30 cellular contexts compared by ENCODE assay signal in the genomic region with DNA sequence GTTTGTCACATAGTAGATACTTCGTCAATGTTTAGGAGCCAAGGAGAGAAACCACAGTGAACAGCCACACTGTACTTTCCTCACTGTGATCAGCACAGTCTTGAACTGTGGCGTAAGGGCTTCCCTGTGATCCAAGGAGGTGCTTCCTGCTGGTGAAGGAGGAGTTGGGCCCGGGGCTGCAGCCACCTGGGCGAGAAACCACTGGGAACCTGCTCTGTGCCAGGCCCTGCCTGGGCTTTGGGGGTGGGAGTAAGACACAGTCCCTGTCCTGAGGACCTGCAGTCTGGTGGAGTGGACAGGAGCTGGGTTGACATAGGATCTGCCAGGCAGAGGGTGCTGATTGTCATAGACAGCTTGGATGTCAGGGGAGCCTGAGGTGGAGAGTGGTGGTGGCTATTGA.
"Had no signal": no experiment of that assay in that cellular context is flagged by ENCODE, and none has a peak within 500 bp of the region (broad histone marks: within the 10 kb centered on the region; RNA-seq: fewer than 3 reads in every experiment).

No MANE protein-coding gene starts in this region.

- H3K4me3 ChIP-seq: Peyer's patch, SJSA1 had no signal

- H3K9me3 Mint-ChIP-seq: activated CD4-positive, alpha-beta T cell treated with anti-CD3 and anti-CD28 coated beads, Interleukin-2, amount 10 ng/mL, durations not matched to agents 7 days and 5 days; activated naive CD4-positive, alpha-beta T cell treated with anti-CD3 and anti-CD28 coated beads, Interleukin-2, amount 10 ng/mL, durations not matched to agents 7 days and 5 days; activated naive CD8-positive, alpha-beta T cell treated with anti-CD3 and anti-CD28 coated beads, Interleukin-2, amount 50 U/mL, for 24 hours; activated T-cell treated with anti-CD3 and anti-CD28 coated beads, Interleukin-2, amount 50 U/mL, for 24 hours; activated T-helper 2 cell treated with anti-CD3 and anti-CD28 coated beads, Interferon-gamma antibody, Interleukin-2, Interleukin-4, amounts not matched to agents 10 μg/mL and 5 μg/mL and 100 μg/mL, durations not matched to agents 14 hours and 24 hours and 36 hours; T-helper 1 cell treated with Interleukin-12 subunit alpha and Interleukin-12 subunit beta and Interleukin-4 antibody, amounts not matched to agents 30 μg/mL and 1 μg/mL, for 36 hours; T-helper 2 cell treated with Interferon-gamma antibody and Interleukin-4, amounts not matched to agents 5 μg/mL and 100 μg/mL, for 36 hours had no signal

- H3K4me1 ChIP-seq: Peyer's patch had no signal

- H3K9ac ChIP-seq: SK-N-SH had no signal

- ATAC-seq: activated CD4-positive, alpha-beta T cell treated with anti-CD3 and anti-CD28 coated beads for 36 hours; activated CD8-positive, alpha-beta T cell treated with anti-CD3 and anti-CD28 coated beads, Interleukin-2, amount 10 ng/mL, durations not matched to agents 7 days and 5 days; activated naive CD8-positive, alpha-beta T cell treated with anti-CD3 and anti-CD28 coated beads, Interleukin-2, amount 50 U/mL, for 24 hours; PC-3 had no signal

- H3K36me3 ChIP-seq: Peyer's patch, SJSA1 had no signal

- H3K27ac ChIP-seq: Peyer's patch, SJSA1 had no signal

- H3K4me2 ChIP-seq: SK-N-SH had no signal

- FAIRE-seq: bronchial epithelial cell, TTC549 had no signal

- H3K27me3 ChIP-seq: Peyer's patch, SJSA1 had no signal

- H3K4me3 Mint-ChIP-seq: activated CD4-positive, alpha-beta T cell treated with anti-CD3 and anti-CD28 coated beads for 36 hours; activated CD4-positive, alpha-beta T cell treated with anti-CD3 and anti-CD28 coated beads, Interleukin-2, amount 10 ng/mL, durations not matched to agents 7 days and 5 days; activated CD8-positive, alpha-beta T cell treated with anti-CD3 and anti-CD28 coated beads, Interleukin-2, amount 10 ng/mL, durations not matched to agents 7 days and 5 days; activated naive CD4-positive, alpha-beta T cell treated with anti-CD3 and anti-CD28 coated beads, Interleukin-2, amount 10 ng/mL, durations not matched to agents 7 days and 5 days; activated naive CD8-positive, alpha-beta T cell; activated naive CD8-positive, alpha-beta T cell treated with anti-CD3 and anti-CD28 coated beads, Interleukin-2, amount 50 U/mL, for 24 hours; activated T-cell treated with anti-CD3 and anti-CD28 coated beads, Interleukin-2, amount 50 U/mL, for 24 hours; brain; T-helper 1 cell treated with Interleukin-12 subunit alpha and Interleukin-12 subunit beta and Interleukin-4 antibody, amounts not matched to agents 30 μg/mL and 1 μg/mL, for 36 hours; T-helper 2 cell treated with Interferon-gamma antibody and Interleukin-4, amounts not matched to agents 5 μg/mL and 100 μg/mL, for 36 hours had no signal

- H3K9me3 ChIP-seq: Peyer's patch, SJSA1, SK-N-SH had no signal

- H3K36me3 Mint-ChIP-seq: activated naive CD4-positive, alpha-beta T cell treated with anti-CD3 and anti-CD28 coated beads, Interleukin-2, amount 10 ng/mL, durations not matched to agents 7 days and 5 days; activated naive CD8-positive, alpha-beta T cell; brain had no signal

- DNase-seq: activated CD4-positive, alpha-beta T cell treated with anti-CD3 and anti-CD28 coated beads for 36 hours; activated CD4-positive, alpha-beta T cell treated with anti-CD3 and anti-CD28 coated beads, Interleukin-2, amount 10 ng/mL, durations not matched to agents 7 days and 5 days; activated CD4-positive, alpha-beta T cell treated with anti-CD3 and anti-CD28 coated beads, Interleukin-2, amount 50 U/mL, for 48 hours; activated CD8-positive, alpha-beta T cell treated with anti-CD3 and anti-CD28 coated beads, Interleukin-2, amount 10 ng/mL, durations not matched to agents 7 days and 5 days; activated naive CD4-positive, alpha-beta T cell treated with anti-CD3 and anti-CD28 coated beads, Interleukin-2, amount 10 ng/mL, durations not matched to agents 7 days and 5 days; activated naive CD8-positive, alpha-beta T cell treated with anti-CD3 and anti-CD28 coated beads, Interleukin-2, amount 50 U/mL, for 24 hours; activated T-cell treated with anti-CD3 and anti-CD28 coated beads, Interleukin-2, amount 50 U/mL, for 24 hours; anterior cingulate cortex; caudate nucleus; Karpas-422; NCI-H1105; NCI-H1417 treated with DMSO at 0.1 percent for 48 hours; NCI-H1930; NCI-H2081 treated with DMSO at 0.1 percent for 48 hours; NCI-H345; NCI-H524 treated with DMSO at 0.1 percent for 48 hours; NK-92 treated with Interleukin-12 subunit alpha and Interleukin-12 subunit beta, amount 100 ng/mL, for 24 hours; PC-3; Peyer's patch; RPMI8226; SHP77 treated with DMSO at 0.1 percent for 48 hours; SK-N-SH had no signal

- H3K27ac Mint-ChIP-seq: activated CD4-positive, alpha-beta T cell treated with anti-CD3 and anti-CD28 coated beads for 36 hours; activated CD4-positive, alpha-beta T cell treated with anti-CD3 and anti-CD28 coated beads, Interleukin-2, amount 10 ng/mL, durations not matched to agents 7 days and 5 days; activated CD8-positive, alpha-beta T cell treated with anti-CD3 and anti-CD28 coated beads, Interleukin-2, amount 10 ng/mL, durations not matched to agents 7 days and 5 days; activated naive CD4-positive, alpha-beta T cell treated with anti-CD3 and anti-CD28 coated beads, Interleukin-2, amount 10 ng/mL, durations not matched to agents 7 days and 5 days; activated naive CD8-positive, alpha-beta T cell; activated naive CD8-positive, alpha-beta T cell treated with anti-CD3 and anti-CD28 coated beads, Interleukin-2, amount 50 U/mL, for 24 hours; activated T-cell treated with anti-CD3 and anti-CD28 coated beads, Interleukin-2, amount 50 U/mL, for 24 hours; activated T-helper 2 cell treated with anti-CD3 and anti-CD28 coated beads, Interferon-gamma antibody, Interleukin-2, Interleukin-4, amounts not matched to agents 10 μg/mL and 5 μg/mL and 100 μg/mL, durations not matched to agents 14 hours and 24 hours and 36 hours; brain; T-helper 1 cell treated with Interleukin-12 subunit alpha and Interleukin-12 subunit beta and Interleukin-4 antibody, amounts not matched to agents 30 μg/mL and 1 μg/mL, for 36 hours; T-helper 2 cell treated with Interferon-gamma antibody and Interleukin-4, amounts not matched to agents 5 μg/mL and 100 μg/mL, for 36 hours had no signal

- H3K4me1 Mint-ChIP-seq: activated CD4-positive, alpha-beta T cell treated with anti-CD3 and anti-CD28 coated beads for 36 hours; activated CD4-positive, alpha-beta T cell treated with anti-CD3 and anti-CD28 coated beads, Interleukin-2, amount 10 ng/mL, durations not matched to agents 7 days and 5 days; activated naive CD4-positive, alpha-beta T cell treated with anti-CD3 and anti-CD28 coated beads, Interleukin-2, amount 10 ng/mL, durations not matched to agents 7 days and 5 days; activated naive CD8-positive, alpha-beta T cell treated with anti-CD3 and anti-CD28 coated beads, Interleukin-2, amount 50 U/mL, for 24 hours had no signal
